In genomic region chr12:49357099-49357678, GRCh38 we compare ENCODE assay signal across 8 cellular contexts. TPM values are rescaled to one million over a fixed set of nuclear protein-coding genes. Genes with fewer than 3 reads are reported as not detected.
DNase-seq lines count a peak whose midpoint lies in the region; ATAC-seq and TF ChIP-seq lines count a peak whose summit lies in the region.

No MANE protein-coding gene starts in this region.

- no peak overlapping the region for H2BK15ac ChIP-seq in neuronal stem cell (ENCODE audit: low read length)

- H3K27ac ChIP-seq in DOHH2 (ENCODE audit: low read depth, low read length): no peak overlapping the region
- peak overlapping the region; percentile 42 for H3K27ac ChIP-seq in osteoblast (ENCODE audit: low read depth, low read length)
- no peak overlapping the region for H3K27ac ChIP-seq in neuronal stem cell (replicated peaks; ENCODE audit: low read length)

- H3K4me3 ChIP-seq in DOHH2 (ENCODE audit: low read length) (no peak overlapping the region), osteoblast (ENCODE audit: insufficient read depth, low read length) (no peak overlapping the region), neuronal stem cell (ENCODE audit: low read length in 2 of 2) (no peak overlapping the region)

- H3K9me3 ChIP-seq in DOHH2 (ENCODE audit: control insufficient read depth, insufficient read depth, low read length) (no peaks in the 10 kb centered on the region), osteoblast (ENCODE audit: low read depth, low read length) (no peaks in the 10 kb centered on the region), neuronal stem cell (replicated peaks in 1 of 2; ENCODE audit: control insufficient read depth in 2 of 2, insufficient read depth in 1 of 2, low read depth in 1 of 2, low read length in 2 of 2) (no peaks in the 10 kb centered on the region)

- no peak overlapping the region for H3K14ac ChIP-seq in neuronal stem cell (ENCODE audit: low read length)

- H3F3A ChIP-seq in DOHH2 (ENCODE audit: control insufficient read depth, insufficient read depth): no peaks in the 10 kb centered on the region

- no peak overlapping the region for H4K91ac ChIP-seq in neuronal stem cell (ENCODE audit: low read depth, low read length, poor library complexity)

- DNase-seq in MV-4-11 (lab: John Stamatoyannopoulos, UW): peak; percentile 29
- peak; percentile 47 for DNase-seq in cerebellar cortex (ENCODE audit: low spot score)
- peak; percentile 49 for DNase-seq in osteoblast (ENCODE audit: insufficient read length, low spot score, missing footprints)
- no peak for DNase-seq in stimulated activated CD8-positive, alpha-beta memory T cell treated with anti-CD3 and anti-CD28 coated beads, Interleukin-4, amount 100 ng/mL, for 48 hours
- DNase-seq in neuronal stem cell (ENCODE audit: low spot score): no peak

- no peak for TF ChIP-seq POLR2A in GM18505 (IDR thresholded peaks at IDR 0.05; ENCODE audit: borderline replicate concordance, extremely low read depth, insufficient read depth, insufficient read length)

- H3K18ac ChIP-seq in neuronal stem cell (ENCODE audit: low read length): no peak overlapping the region

- H4K20me1 ChIP-seq in DOHH2 (ENCODE audit: control insufficient read depth, insufficient read depth, low read depth, low read length) (no peaks in the 10 kb centered on the region), osteoblast (ENCODE audit: insufficient read depth, low read length) (no peaks in the 10 kb centered on the region)

- H3K79me1 ChIP-seq in neuronal stem cell (ENCODE audit: low read depth, low read length): no peaks in the 10 kb centered on the region

- peaks cover 20% of the 10 kb centered on the region for H3K27me3 ChIP-seq in DOHH2 (ENCODE audit: control insufficient read depth, low read length)
- H3K27me3 ChIP-seq in osteoblast (ENCODE audit: insufficient read depth, low read length): no peaks in the 10 kb centered on the region
- no peaks in the 10 kb centered on the region for H3K27me3 ChIP-seq in neuronal stem cell (ENCODE audit: control insufficient read depth in 3 of 3, insufficient read depth in 3 of 3, low read depth in 1 of 3, low read length in 3 of 3)

- WGBS in neuronal stem cell (ENCODE audit: extremely low coverage in 2 of 2, insufficient read length in 2 of 2, insufficient replicate concordance in 1 of 2), 2 donors: no CpG with 5 or more reads among the region's 3 CpGs

- no peak overlapping the region for H3K9ac ChIP-seq in neuronal stem cell (ENCODE audit: low read depth, low read length, poor library complexity)

- TF ChIP-seq CTCF in DOHH2 (IDR thresholded peaks at IDR 0.05; ENCODE audit: low read depth, low read length, poor library complexity, severe bottlenecking): peak; percentile 59
- peak; percentile 65 for TF ChIP-seq CTCF in osteoblast (IDR thresholded peaks at IDR 0.05; ENCODE audit: extremely low read depth, low read depth, low read length)

- no peak overlapping the region for H3K4me2 ChIP-seq in DOHH2 (ENCODE audit: low read length)
- H3K4me2 ChIP-seq in osteoblast (ENCODE audit: insufficient read depth, low read length): peak overlapping the region; percentile 34
- no peak overlapping the region for H3K4me2 ChIP-seq in neuronal stem cell (ENCODE audit: insufficient read depth, low read length, poor library complexity, severe bottlenecking)

- H3K79me2 ChIP-seq in DOHH2 (ENCODE audit: control insufficient read depth, low read length) (no peaks in the 10 kb centered on the region), osteoblast (ENCODE audit: insufficient read depth, low read length) (no peaks in the 10 kb centered on the region)

- H2BK120ac ChIP-seq in neuronal stem cell (ENCODE audit: low read depth, low read length): no peak overlapping the region

- H4K8ac ChIP-seq in neuronal stem cell (ENCODE audit: low read depth, low read length): no peak overlapping the region

- H3K9me2 ChIP-seq in DOHH2 (replicated peaks; ENCODE audit: control insufficient read depth, low read length): no peaks in the 10 kb centered on the region

- H3K4ac ChIP-seq in neuronal stem cell (ENCODE audit: low read length): no peak overlapping the region

- H2AFZ ChIP-seq in osteoblast (ENCODE audit: low read length): no peak overlapping the region
- H2AFZ ChIP-seq in neuronal stem cell (ENCODE audit: low read length): no peak overlapping the region

- H3K36me3 ChIP-seq in DOHH2 (ENCODE audit: control insufficient read depth, low read length) (no peaks in the 10 kb centered on the region), osteoblast (ENCODE audit: insufficient read depth, low read length) (no peaks in the 10 kb centered on the region), neuronal stem cell (replicated peaks in 1 of 2; ENCODE audit: control insufficient read depth in 2 of 2, insufficient read depth in 2 of 2, low read length in 2 of 2) (no peaks in the 10 kb centered on the region)

- H2AK5ac ChIP-seq in neuronal stem cell (ENCODE audit: low read depth, low read length): no peak overlapping the region

- no peak overlapping the region for H2BK5ac ChIP-seq in neuronal stem cell (ENCODE audit: low read length)

- no peak for ATAC-seq in HG03139 (IDR thresholded peaks at IDR 0.05; ENCODE audit: unreplicated experiment)
- no peak for ATAC-seq in GM18505 (IDR thresholded peaks at IDR 0.05; ENCODE audit: unreplicated experiment)

- no peak overlapping the region for H3K23ac ChIP-seq in neuronal stem cell (ENCODE audit: low read depth, low read length, poor library complexity)

- H3K4me1 ChIP-seq in DOHH2 (ENCODE audit: control insufficient read depth, low read length) (no peaks in the 10 kb centered on the region), osteoblast (ENCODE audit: insufficient read depth, low read length) (peaks cover 16% of the 10 kb centered on the region), neuronal stem cell (ENCODE audit: control insufficient read depth in 2 of 2, insufficient read depth in 1 of 2, low read depth in 1 of 2, low read length in 2 of 2) (no peaks in the 10 kb centered on the region)

- H2BK12ac ChIP-seq in neuronal stem cell (ENCODE audit: low read length): no peak overlapping the region

RNA-seq across cellular contexts. Expression of gene SPATS2, which starts 10.1 kb away (rescaled TPM):
- 23.3 and 25.7 TPM in 2 replicates for total RNA-seq in osteoblast
- polyA plus RNA-seq in neuronal stem cell (2013, experiment 1 of 2): 52.9 TPM
- polyA plus RNA-seq in neuronal stem cell (2013, experiment 2 of 2): 53.9 TPM

RNA-seq across cellular contexts. Expression of gene DNAJC22, which starts 10.5 kb away (rescaled TPM):
- total RNA-seq in osteoblast: 0.29 and 1.1 TPM in 2 replicates
- 0.14 TPM for polyA plus RNA-seq in neuronal stem cell (2013, experiment 1 of 2)
- 0.12 TPM for polyA plus RNA-seq in neuronal stem cell (2013, experiment 2 of 2)

RNA-seq across cellular contexts. Expression of gene C1QL4, which starts 20.2 kb away (rescaled TPM):
- total RNA-seq in osteoblast: 0.36 TPM in 1 of 2 replicates, not detected in the other
- 0.77 TPM for polyA plus RNA-seq in neuronal stem cell (2013, experiment 1 of 2)
- polyA plus RNA-seq in neuronal stem cell (2013, experiment 2 of 2): 0.84 TPM

RNA-seq across cellular contexts. Expression of gene TROAP, which starts 34.1 kb away (rescaled TPM):
- total RNA-seq in osteoblast: 2.5 and 3.5 TPM in 2 replicates
- polyA plus RNA-seq in neuronal stem cell (2013, experiment 1 of 2): 82.7 TPM
- polyA plus RNA-seq in neuronal stem cell (2013, experiment 2 of 2): 77.4 TPM

Comparison
In these comparisons a context has a peak if more than half of its experiments do, and no peak if none do; other contexts are left out.
1. DNase-seq: peak in MV-4-11 (single experiment), cerebellar cortex (single experiment) and osteoblast (single experiment); none in stimulated activated CD8-positive, alpha-beta memory T cell treated with anti-CD3 and anti-CD28 coated beads, Interleukin-4, amount 100 ng/mL, for 48 hours (single experiment) and neuronal stem cell (single experiment).